ENCODE assay signal across 12 cellular contexts in the genomic region with DNA sequence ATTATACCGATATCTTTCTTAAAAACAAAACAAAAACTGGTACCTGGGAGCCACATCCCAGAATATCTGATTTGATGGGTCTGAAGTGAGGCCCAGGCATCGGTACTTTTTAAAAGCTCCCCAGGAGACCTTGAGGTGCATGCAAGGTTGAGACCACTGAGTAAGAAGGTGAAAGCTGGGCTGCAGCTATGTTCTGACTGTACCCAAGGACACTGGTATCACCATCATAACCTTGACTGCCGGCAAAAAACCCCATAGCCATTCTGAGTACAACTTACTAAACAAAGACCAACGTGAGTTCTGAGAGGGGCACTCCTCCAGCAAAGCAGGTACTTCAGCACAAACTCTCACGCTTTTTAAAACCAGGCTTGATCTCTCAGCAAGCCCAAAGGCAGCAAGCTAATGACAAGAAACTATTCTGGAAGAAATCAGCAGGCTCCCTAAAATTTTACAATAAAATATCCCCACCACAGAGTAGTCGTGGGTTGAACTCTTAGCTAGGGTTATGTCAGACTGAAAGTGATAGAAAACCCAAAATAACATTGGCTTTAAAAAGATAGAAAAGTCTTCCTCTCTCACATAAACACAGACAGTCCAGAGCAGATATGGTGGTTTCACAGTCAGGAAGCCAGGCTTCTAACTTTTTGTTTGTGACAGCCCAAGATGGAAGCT.
DNase-seq lines count a peak whose midpoint lies in the region; ATAC-seq, FAIRE-seq and TF ChIP-seq lines count a peak whose summit lies in the region.
"Had no signal": no experiment of that assay in that cellular context is flagged by ENCODE, and none has a peak within 500 bp of the region (broad histone marks: within the 10 kb centered on the region; RNA-seq: fewer than 3 reads in every experiment).

No MANE protein-coding gene starts in this region.

- in situ Hi-C loops in mammary epithelial cell (cut with MboI; ENCODE audit: low sequenced_read_pairs in 2 of 2): no loop called here

- H3K4me2 ChIP-seq in mammary epithelial cell (ENCODE audit: insufficient read depth, low read depth, low read length): no peak overlapping the region

- no peaks in the 10 kb centered on the region for H3K36me3 ChIP-seq in mammary epithelial cell (ENCODE audit: insufficient read depth, low read length)

- H3K4me3 ChIP-seq in mammary epithelial cell (replicated peaks in 1 of 3; ENCODE audit: insufficient read depth in 1 of 3, low read depth in 2 of 3, low read length in 3 of 3): no peak overlapping the region

- peak; percentile 49; the same call in 1 of the 2 replicates for TF ChIP-seq POLR2A in GM12892 (IDR thresholded peaks at IDR 0.05; ENCODE audit: low read depth, low read length)

- ATAC-seq in GM19452 (IDR thresholded peaks at IDR 0.05; ENCODE audit: unreplicated experiment): peak; percentile 83
- peak; percentile 89 for ATAC-seq in HG02840 (IDR thresholded peaks at IDR 0.05; ENCODE audit: low FRiP score, unreplicated experiment)
- ATAC-seq in HG03460 (IDR thresholded peaks at IDR 0.05; ENCODE audit: unreplicated experiment): peak; percentile 79
- ATAC-seq: activated T-cell treated with anti-CD3 and anti-CD28 coated beads, Interleukin-2, amount 50 U/mL, for 4 hours; right cardiac atrium had no signal

- no TSS peak for BruUV-seq in mammary epithelial cell (replicated peaks; lab: Mats Ljungman, UMichigan)

- no peak overlapping the region for H3K9ac ChIP-seq in mammary epithelial cell (ENCODE audit: insufficient read depth, low read length)

- TF ChIP-seq CTCF in mammary epithelial cell (conservative IDR thresholded peaks at IDR 0.05 in 1 of 2, IDR thresholded peaks at IDR 0.05 in 1 of 2; ENCODE audit: extremely low read depth in 1 of 2, insufficient read depth in 1 of 2, low read depth in 1 of 2, low read length in 2 of 2): no peak

- H3K4me1 ChIP-seq in mammary epithelial cell (ENCODE audit: insufficient read depth, low read length): no peaks in the 10 kb centered on the region

- no peak overlapping the region for H2AFZ ChIP-seq in mammary epithelial cell (ENCODE audit: low read depth, low read length)

- no peaks in the 10 kb centered on the region for H3K9me3 ChIP-seq in mammary epithelial cell (replicated peaks; ENCODE audit: insufficient read depth, low read length)

- no peaks in the 10 kb centered on the region for H4K20me1 ChIP-seq in mammary epithelial cell (ENCODE audit: insufficient read depth, low read length)

- no peaks in the 10 kb centered on the region for H3K79me2 ChIP-seq in mammary epithelial cell (ENCODE audit: insufficient read depth, low read length)

- no peaks in the 10 kb centered on the region for H3K27me3 ChIP-seq in mammary epithelial cell (ENCODE audit: insufficient read depth, low read length)

- intact Hi-C loops in mammary epithelial cell (cut with micrococcal nuclease): no loop called here

- no peak for DNase-seq in GM12892 (ENCODE audit: insufficient read length)
- DNase-seq in mammary epithelial cell: no peak
- no peak for DNase-seq in activated naive CD4-positive, alpha-beta T cell treated with Interleukin-2 at 50 U/mL for 16 hours
- DNase-seq in T-helper 1 cell: no peak
- no peak for DNase-seq in DMS114 treated with DMSO at 0.1 percent for 48 hours (lab: John Stamatoyannopoulos, UW; ENCODE audit: unreplicated experiment)
- DNase-seq: activated T-cell treated with anti-CD3 and anti-CD28 coated beads, Interleukin-2, amount 50 U/mL, for 4 hours; DMS53; right cardiac atrium had no signal

- CTCF ChIA-PET in mammary epithelial cell (lab: Charles Lee; ENCODE audit: low non-redundant PET): no interaction called here

- dilution Hi-C loops in mammary epithelial cell (cut with HindIII; ENCODE audit: low sequenced_read_pairs): no loop called here

- FAIRE-seq in GM12892 (lab: Jason Lieb, UNC): peak; percentile 96

- H3K27ac ChIP-seq in mammary epithelial cell (ENCODE audit: insufficient read depth, low read depth, low read length): no peak overlapping the region
- H3K27ac ChIP-seq: VCaP had no signal

- 86% methylated on average over 6 of the region's 6 CpGs for WGBS in mammary epithelial cell (ENCODE audit: low coverage, missing lambda C conversion rate)
